In the genomic region with DNA sequence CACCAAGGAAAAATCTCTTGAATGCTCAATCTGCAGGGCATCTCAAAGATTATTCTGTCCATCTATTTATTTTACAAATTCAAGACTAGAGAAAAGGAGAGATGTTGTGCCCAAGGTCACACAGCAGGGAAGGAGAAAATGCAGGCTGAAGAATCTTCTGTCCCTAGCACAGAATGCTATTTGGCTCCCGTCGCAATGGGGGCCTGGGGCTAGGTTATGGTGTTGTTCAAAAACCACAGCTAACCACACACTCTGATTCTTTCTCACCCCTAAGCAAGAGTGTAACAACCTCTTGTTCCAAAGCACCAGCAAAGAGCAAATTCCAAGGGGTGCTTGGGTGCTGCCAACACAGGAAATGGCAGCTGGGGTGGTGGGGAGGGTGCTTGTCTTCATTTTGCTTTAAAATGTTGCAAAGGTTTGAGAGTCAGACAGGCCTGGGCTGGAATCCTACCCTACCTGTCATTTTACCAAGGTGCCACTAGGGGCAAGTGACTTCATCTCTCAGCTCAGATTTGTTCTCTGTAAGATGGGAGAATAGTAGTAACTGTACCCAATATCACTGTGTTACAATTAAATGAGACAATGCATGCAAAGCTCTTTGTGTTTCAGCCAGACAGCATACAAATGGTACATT, we compare ENCODE assay signal across 8 cellular contexts.
DNase-seq lines count a peak whose midpoint lies in the region; ATAC-seq, FAIRE-seq and TF ChIP-seq lines count a peak whose summit lies in the region.

No MANE protein-coding gene starts in this region.

- intact Hi-C loops in lower leg skin (cut with DNase I; ENCODE audit: low total_unique reads) = no loop called here

- H3K27me3 Mint-ChIP-seq in chondrocyte (ENCODE audit: low read depth) (no peaks in the 10 kb centered on the region), progenitor cell of endocrine pancreas (no peaks in the 10 kb centered on the region)

- no peak for FAIRE-seq in frontal cortex (lab: Jason Lieb, UNC)

- TF ChIP-seq POLR2A in lower leg skin (IDR thresholded peaks at IDR 0.05) = no peak

- peak; percentile 97 for ATAC-seq in GM21390 (IDR thresholded peaks at IDR 0.05; ENCODE audit: unreplicated experiment)

- TF ChIP-seq CTCF in chondrocyte (IDR thresholded peaks at IDR 0.05) = peak; percentile 73
- TF ChIP-seq CTCF in progenitor cell of endocrine pancreas (IDR thresholded peaks at IDR 0.05; ENCODE audit: unreplicated experiment) = peak; percentile 61
- no peak for TF ChIP-seq CTCF in lower leg skin (IDR thresholded peaks at IDR 0.05)

- H3K4me1 Mint-ChIP-seq in chondrocyte (ENCODE audit: low read depth) (peaks cover 7% of the 10 kb centered on the region), progenitor cell of endocrine pancreas (ENCODE audit: low read depth) (peaks cover 8% of the 10 kb centered on the region)

- no peaks in the 10 kb centered on the region for H3K9me3 Mint-ChIP-seq in chondrocyte (ENCODE audit: low read depth)
- no peaks in the 10 kb centered on the region for H3K9me3 Mint-ChIP-seq in progenitor cell of endocrine pancreas (ENCODE audit: low read depth)

- 79 to 87% methylated on average over 2 of the region's 2 CpGs for WGBS in lower leg skin, 2 donors

- H3K36me3 Mint-ChIP-seq in chondrocyte (ENCODE audit: low read depth) (no peaks in the 10 kb centered on the region), progenitor cell of endocrine pancreas (ENCODE audit: insufficient read depth) (peaks cover 12% of the 10 kb centered on the region)

- H3K27ac Mint-ChIP-seq in chondrocyte (ENCODE audit: unreplicated experiment) (no peak overlapping the region), progenitor cell of endocrine pancreas (no peak overlapping the region)

- DNase-seq in G401 (ENCODE audit: low spot score) = peak; percentile 5
- peak; percentile 13 for DNase-seq in HT1080 (ENCODE audit: low read depth)
- DNase-seq in chondrocyte (ENCODE audit: low spot score) = no peak
- no peak for DNase-seq in progenitor cell of endocrine pancreas (ENCODE audit: low spot score, unreplicated experiment)
- DNase-seq in hypothalamus (lab: John Stamatoyannopoulos, UW) = no peak
- no peak for DNase-seq in lower leg skin (ENCODE audit: low spot score in 2 of 2)
- DNase-seq in frontal cortex (ENCODE audit: low spot score in 2 of 2) = no peak

- no peak overlapping the region for H3K4me3 ChIP-seq in lower leg skin (ENCODE audit: low read depth, poor library complexity, severe bottlenecking)

- in situ Hi-C loops in G401 (cut with HindIII; ENCODE audit: low sequenced_read_pairs) = no loop called here

- H3K4me3 Mint-ChIP-seq in chondrocyte (ENCODE audit: unreplicated experiment) (no peak overlapping the region), progenitor cell of endocrine pancreas (ENCODE audit: low read depth) (no peak overlapping the region)

Comparison
In these comparisons a context has a peak if more than half of its experiments do, and no peak if none do; other contexts are left out.
1. DNase-seq: peak in G401 (single experiment) and HT1080 (single experiment); none in chondrocyte (single experiment), progenitor cell of endocrine pancreas (single experiment), hypothalamus (0 of 51), lower leg skin (0 of 2) and frontal cortex (0 of 2).
2. CTCF ChIP-seq: peak in chondrocyte (single experiment) and progenitor cell of endocrine pancreas (single experiment); none in lower leg skin (0 of 3).